In the genomic region with DNA sequence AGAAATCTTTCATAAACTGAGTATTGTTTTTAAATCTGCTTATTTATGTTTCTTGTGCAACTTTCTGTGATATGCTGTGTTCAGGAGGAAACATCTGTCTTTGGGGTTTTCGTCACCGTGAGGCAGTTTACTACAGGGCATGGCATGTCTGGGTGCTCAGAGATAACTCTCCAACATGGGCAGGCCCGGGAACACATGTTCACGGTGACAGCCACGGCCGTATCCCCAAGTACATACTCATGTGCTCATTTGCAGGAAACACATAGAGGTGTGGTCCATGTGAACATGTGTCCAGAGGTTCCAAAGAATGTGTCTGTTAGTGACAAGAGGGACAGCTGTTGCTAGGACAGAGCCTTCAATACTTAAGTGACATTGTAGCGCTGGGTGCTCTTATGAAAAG, we compare ENCODE assay signal across 17 cellular contexts.
DNase-seq lines count a peak whose midpoint lies in the region; ATAC-seq and TF ChIP-seq lines count a peak whose summit lies in the region.
"Had no signal": no experiment of that assay in that cellular context is flagged by ENCODE, and none has a peak within 500 bp of the region (broad histone marks: within the 10 kb centered on the region; RNA-seq: fewer than 3 reads in every experiment).

No MANE protein-coding gene starts in this region.

- ATAC-seq in stimulated activated effector memory CD8-positive, alpha-beta T cell treated with anti-CD3 and anti-CD28 coated beads, Interleukin-12 subunit alpha, Interleukin-12 subunit beta, amount 100 ng/mL, for 72 hours, result peak; percentile 21
- ATAC-seq in right cardiac atrium (no peak), SK-N-SH treated with all-trans-retinoic acid at 6 μM for 48 hours (no peak)
- ATAC-seq: PC-3 had no signal

- no peaks in the 10 kb centered on the region for H3K9me3 Mint-ChIP-seq in stimulated activated effector memory CD8-positive, alpha-beta T cell treated with anti-CD3 and anti-CD28 coated beads, Interleukin-12 subunit alpha, Interleukin-12 subunit beta, amount 100 ng/mL, for 72 hours

- no peaks in the 10 kb centered on the region for H3K4me1 Mint-ChIP-seq in stimulated activated effector memory CD8-positive, alpha-beta T cell treated with anti-CD3 and anti-CD28 coated beads, Interleukin-12 subunit alpha, Interleukin-12 subunit beta, amount 100 ng/mL, for 72 hours
- H3K4me1 Mint-ChIP-seq: CD8-positive, alpha-beta memory T cell had no signal

- no peaks in the 10 kb centered on the region for H3K9me3 ChIP-seq in right cardiac atrium (ENCODE audit: control insufficient read depth, low read length)
- H3K9me3 ChIP-seq: BLaER1 had no signal

- H3K36me3 Mint-ChIP-seq in stimulated activated effector memory CD8-positive, alpha-beta T cell treated with anti-CD3 and anti-CD28 coated beads, Interleukin-12 subunit alpha, Interleukin-12 subunit beta, amount 100 ng/mL, for 72 hours, result no peaks in the 10 kb centered on the region
- H3K36me3 Mint-ChIP-seq: CD8-positive, alpha-beta memory T cell had no signal

- DNase-seq in DMS53 (lab: John Stamatoyannopoulos, UW), result peak; percentile 9
- no peak for DNase-seq in DMS53 treated with DMSO at 0.1 percent for 48 hours (lab: John Stamatoyannopoulos, UW; ENCODE audit: unreplicated experiment)
- peak; percentile 54 to 77 for DNase-seq in dermis microvascular lymphatic vessel endothelial cell (ENCODE audit: low read depth in 2 of 2)
- DNase-seq in lung microvascular endothelial cell (ENCODE audit: low read depth in 2 of 2), result peak; percentile 1 to 68
- DNase-seq in stimulated activated effector memory CD8-positive, alpha-beta T cell treated with anti-CD3 and anti-CD28 coated beads, Interleukin-12 subunit alpha, Interleukin-12 subunit beta, amount 100 ng/mL, for 72 hours (ENCODE audit: low spot score in 2 of 2), result no peak
- DNase-seq in NCI-H2171 (lab: John Stamatoyannopoulos, UW), result no peak
- no peak for DNase-seq in right cardiac atrium
- DNase-seq: CD8-positive, alpha-beta memory T cell; EL; HCEC 1CT; NCI-H146; NCI-H69; NK-92 treated with Interleukin-12 subunit alpha and Interleukin-12 subunit beta, amount 100 ng/mL, for 24 hours; PC-3 had no signal

- H3K27ac ChIP-seq in right cardiac atrium (ENCODE audit: low read length), result no peak overlapping the region
- H3K27ac ChIP-seq: 22Rv1, BLaER1 had no signal

- no peak overlapping the region for H3K4me3 Mint-ChIP-seq in stimulated activated effector memory CD8-positive, alpha-beta T cell treated with anti-CD3 and anti-CD28 coated beads, Interleukin-12 subunit alpha, Interleukin-12 subunit beta, amount 100 ng/mL, for 72 hours
- H3K4me3 Mint-ChIP-seq: CD8-positive, alpha-beta memory T cell had no signal

- whole genome bisulfite sequencing in right cardiac atrium, result 71% methylated on average over 7 of the region's 7 CpGs

- no peak overlapping the region for H3K4me3 ChIP-seq in right cardiac atrium (ENCODE audit: low read length)
- H3K4me3 ChIP-seq: BLaER1 had no signal

- no peaks in the 10 kb centered on the region for H3K4me1 ChIP-seq in right cardiac atrium (ENCODE audit: control insufficient read depth, insufficient read depth, low read length)

- no peaks in the 10 kb centered on the region for H3K27me3 ChIP-seq in right cardiac atrium (ENCODE audit: control insufficient read depth, insufficient read depth)
- H3K27me3 ChIP-seq: BLaER1 had no signal

- intact Hi-C loops in right cardiac atrium (cut with DNase I), result no loop called here

- H3K27ac Mint-ChIP-seq in stimulated activated effector memory CD8-positive, alpha-beta T cell treated with anti-CD3 and anti-CD28 coated beads, Interleukin-12 subunit alpha, Interleukin-12 subunit beta, amount 100 ng/mL, for 72 hours, result no peak overlapping the region
- H3K27ac Mint-ChIP-seq: CD8-positive, alpha-beta memory T cell had no signal

TF ChIP-seq in SK-N-SH treated with all-trans-retinoic acid at 6 μM for 48 hours, 23 proteins besides CTCF, POLR2A, EP300 and RAD21:
- TF ChIP-seq ARNTL (CRISPR knock-in tag; IDR thresholded peaks at IDR 0.05; ENCODE audit: borderline replicate concordance, low read depth), result no peak
- TF ChIP-seq SNAI2 (CRISPR knock-in tag; IDR thresholded peaks at IDR 0.05), result no peak
- no peak for TF ChIP-seq CSRNP3 (CRISPR knock-in tag; IDR thresholded peaks at IDR 0.05)
- no peak for TF ChIP-seq POU6F1 (CRISPR knock-in tag; IDR thresholded peaks at IDR 0.05; ENCODE audit: borderline replicate concordance, low read depth)
- no peak for TF ChIP-seq ISL1 (CRISPR knock-in tag; IDR thresholded peaks at IDR 0.05)
- TF ChIP-seq, protein P1, sequence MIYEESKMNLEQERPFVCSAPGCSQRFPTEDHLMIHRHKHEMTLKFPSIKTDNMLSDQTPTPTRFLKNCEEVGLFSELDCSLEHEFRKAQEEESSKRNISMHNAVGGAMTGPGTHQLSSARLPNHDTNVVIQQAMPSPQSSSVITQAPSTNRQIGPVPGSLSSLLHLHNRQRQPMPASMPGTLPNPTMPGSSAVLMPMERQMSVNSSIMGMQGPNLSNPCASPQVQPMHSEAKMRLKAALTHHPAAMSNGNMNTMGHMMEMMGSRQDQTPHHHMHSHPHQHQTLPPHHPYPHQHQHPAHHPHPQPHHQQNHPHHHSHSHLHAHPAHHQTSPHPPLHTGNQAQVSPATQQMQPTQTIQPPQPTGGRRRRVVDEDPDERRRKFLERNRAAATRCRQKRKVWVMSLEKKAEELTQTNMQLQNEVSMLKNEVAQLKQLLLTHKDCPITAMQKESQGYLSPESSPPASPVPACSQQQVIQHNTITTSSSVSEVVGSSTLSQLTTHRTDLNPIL (CRISPR knock-in tag; IDR thresholded peaks at IDR 0.05; ENCODE audit: low read depth), result no peak
- TF ChIP-seq ZNF565 (CRISPR knock-in tag; conservative IDR thresholded peaks at IDR 0.05; ENCODE audit: low read depth), result no peak
- TF ChIP-seq RARB (CRISPR knock-in tag; IDR thresholded peaks at IDR 0.05), result no peak
- TF ChIP-seq ZFP30 (CRISPR knock-in tag; IDR thresholded peaks at IDR 0.05), result no peak
- TF ChIP-seq ESRRG (CRISPR knock-in tag; IDR thresholded peaks at IDR 0.05), result no peak
- no peak for TF ChIP-seq GLIS3 (CRISPR knock-in tag; IDR thresholded peaks at IDR 0.05)
- TF ChIP-seq CSDC2 (CRISPR knock-in tag; IDR thresholded peaks at IDR 0.05), result no peak
- no peak for TF ChIP-seq PPARA (CRISPR knock-in tag; IDR thresholded peaks at IDR 0.05; ENCODE audit: borderline replicate concordance)
- no peak for TF ChIP-seq OSR1 (CRISPR knock-in tag; IDR thresholded peaks at IDR 0.05)
- no peak for TF ChIP-seq ZFP3 (CRISPR knock-in tag; IDR thresholded peaks at IDR 0.05)
- no peak for TF ChIP-seq ZNF70 (CRISPR knock-in tag; IDR thresholded peaks at IDR 0.05)
- no peak for TF ChIP-seq ZNF8 (CRISPR knock-in tag; IDR thresholded peaks at IDR 0.05)

Comparison
In these comparisons a context has a peak if more than half of its experiments do, and no peak if none do; other contexts are left out.
1. DNase-seq: peak in DMS53 (single experiment), dermis microvascular lymphatic vessel endothelial cell (2 of 2) and lung microvascular endothelial cell (2 of 2); none in DMS53 treated with DMSO at 0.1 percent for 48 hours (single experiment), stimulated activated effector memory CD8-positive, alpha-beta T cell treated with anti-CD3 and anti-CD28 coated beads, Interleukin-12 subunit alpha, Interleukin-12 subunit beta, amount 100 ng/mL, for 72 hours (0 of 2), NCI-H2171 (single experiment) and right cardiac atrium (0 of 3).